Comparison of ENCODE assay signal across 18 cellular contexts in genomic region chr21:37230632-37231246, GRCh38. TPM values are rescaled to one million over a fixed set of nuclear protein-coding genes. Genes with fewer than 3 reads are reported as not detected.
DNase-seq lines count a peak whose midpoint lies in the region; ATAC-seq and TF ChIP-seq lines count a peak whose summit lies in the region.
"Had no signal": no experiment of that assay in that cellular context is flagged by ENCODE, and none has a peak within 500 bp of the region (broad histone marks: within the 10 kb centered on the region; RNA-seq: fewer than 3 reads in every experiment).

No MANE protein-coding gene starts in this region.

- intact Hi-C loops in activated CD4-positive, alpha-beta T cell treated with anti-CD3 and anti-CD28 coated beads for 36 hours (cut with DNase I, micrococcal nuclease): no loop called here
- intact Hi-C loops in esophagus muscularis mucosa (cut with DNase I): no loop called here

- no peak for TF ChIP-seq EP300 in esophagus muscularis mucosa (IDR thresholded peaks at IDR 0.05)

- CTCF ChIA-PET in activated CD4-positive, alpha-beta T cell treated with anti-CD3 and anti-CD28 coated beads for 36 hours (lab: Charles Lee): no interaction called here
- CTCF ChIA-PET in WTC11 (lab: Charles Lee): no interaction called here

- ATAC-seq in activated CD4-positive, alpha-beta T cell treated with anti-CD3 and anti-CD28 coated beads for 36 hours: no peak
- ATAC-seq in stimulated activated effector memory CD8-positive, alpha-beta T cell treated with anti-CD3 and anti-CD28 coated beads, Interleukin-12 subunit alpha, Interleukin-12 subunit beta, amount 100 ng/mL, for 72 hours: no peak
- no peak for ATAC-seq in WTC11
- ATAC-seq: A549 had no signal

- H3K4me3 Mint-ChIP-seq in activated CD4-positive, alpha-beta T cell treated with anti-CD3 and anti-CD28 coated beads for 36 hours: no peak overlapping the region
- H3K4me3 Mint-ChIP-seq in stimulated activated effector memory CD8-positive, alpha-beta T cell treated with anti-CD3 and anti-CD28 coated beads, Interleukin-12 subunit alpha, Interleukin-12 subunit beta, amount 100 ng/mL, for 72 hours: no peak overlapping the region
- H3K4me3 Mint-ChIP-seq in WTC11: no peak overlapping the region
- H3K4me3 Mint-ChIP-seq: CD14-positive monocyte had no signal

- no peaks in the 10 kb centered on the region for H3K9me3 ChIP-seq in esophagus muscularis mucosa
- H3K9me3 ChIP-seq: A549, neutrophil, tibial artery had no signal

- peaks cover 7% of the 10 kb centered on the region for H3K4me1 Mint-ChIP-seq in activated CD4-positive, alpha-beta T cell treated with anti-CD3 and anti-CD28 coated beads for 36 hours
- H3K4me1 Mint-ChIP-seq in stimulated activated effector memory CD8-positive, alpha-beta T cell treated with anti-CD3 and anti-CD28 coated beads, Interleukin-12 subunit alpha, Interleukin-12 subunit beta, amount 100 ng/mL, for 72 hours: peaks cover 26% of the 10 kb centered on the region
- no peaks in the 10 kb centered on the region for H3K4me1 Mint-ChIP-seq in WTC11

- WGBS in esophagus muscularis mucosa: 88% methylated on average over 23 of the region's 23 CpGs

- no peak for TF ChIP-seq POLR2A in esophagus muscularis mucosa (IDR thresholded peaks at IDR 0.05; ENCODE audit: low read depth)

- H3K27ac ChIP-seq in esophagus muscularis mucosa (replicated peaks in 1 of 4): no peak overlapping the region
- H3K27ac ChIP-seq: A549, GM23248, neutrophil, tibial artery, VCaP had no signal

- POLR2A ChIA-PET in activated CD4-positive, alpha-beta T cell treated with anti-CD3 and anti-CD28 coated beads for 36 hours (lab: Charles Lee): interaction anchor here (1.2 kb wide), 1 partner anchor 14 kb away, joined by 3 read pairs; no protein-coding TSS in a partner anchor
- POLR2A ChIA-PET in WTC11 (lab: Charles Lee): no interaction called here

- no peaks in the 10 kb centered on the region for H3K27me3 ChIP-seq in esophagus muscularis mucosa
- H3K27me3 ChIP-seq: neutrophil, tibial artery had no signal

- peaks cover 57 to 99% (median 89%) of the 10 kb centered on the region in 4 donors for H3K36me3 ChIP-seq in esophagus muscularis mucosa

- TF ChIP-seq CTCF in esophagus muscularis mucosa (IDR thresholded peaks at IDR 0.05) (no peak), WTC11 (IDR thresholded peaks at IDR 0.05) (no peak)

- H3K9me3 Mint-ChIP-seq in activated CD4-positive, alpha-beta T cell treated with anti-CD3 and anti-CD28 coated beads for 36 hours (ENCODE audit: low read depth): no peaks in the 10 kb centered on the region
- H3K9me3 Mint-ChIP-seq in stimulated activated effector memory CD8-positive, alpha-beta T cell treated with anti-CD3 and anti-CD28 coated beads, Interleukin-12 subunit alpha, Interleukin-12 subunit beta, amount 100 ng/mL, for 72 hours: no peaks in the 10 kb centered on the region
- H3K9me3 Mint-ChIP-seq in WTC11: no peaks in the 10 kb centered on the region

- peak overlapping the region; percentile 28 for H3K27ac Mint-ChIP-seq in activated CD4-positive, alpha-beta T cell treated with anti-CD3 and anti-CD28 coated beads for 36 hours
- peak overlapping the region; percentile 43 for H3K27ac Mint-ChIP-seq in stimulated activated effector memory CD8-positive, alpha-beta T cell treated with anti-CD3 and anti-CD28 coated beads, Interleukin-12 subunit alpha, Interleukin-12 subunit beta, amount 100 ng/mL, for 72 hours
- H3K27ac Mint-ChIP-seq in WTC11: no peak overlapping the region

- H3K4me1 ChIP-seq in esophagus muscularis mucosa: no peaks in the 10 kb centered on the region
- H3K4me1 ChIP-seq: A549, tibial artery had no signal

- H3K27me3 Mint-ChIP-seq in activated CD4-positive, alpha-beta T cell treated with anti-CD3 and anti-CD28 coated beads for 36 hours: no peaks in the 10 kb centered on the region
- no peaks in the 10 kb centered on the region for H3K27me3 Mint-ChIP-seq in WTC11 (ENCODE audit: low read depth)

- H3K36me3 Mint-ChIP-seq in activated CD4-positive, alpha-beta T cell treated with anti-CD3 and anti-CD28 coated beads for 36 hours (ENCODE audit: low read depth): peaks cover 50% of the 10 kb centered on the region
- H3K36me3 Mint-ChIP-seq in stimulated activated effector memory CD8-positive, alpha-beta T cell treated with anti-CD3 and anti-CD28 coated beads, Interleukin-12 subunit alpha, Interleukin-12 subunit beta, amount 100 ng/mL, for 72 hours: peaks cover 75% of the 10 kb centered on the region
- peaks cover 67% of the 10 kb centered on the region for H3K36me3 Mint-ChIP-seq in WTC11

- H3K4me3 ChIP-seq in esophagus muscularis mucosa: no peak overlapping the region
- H3K4me3 ChIP-seq: A549, GM23248, tibial artery had no signal

- DNase-seq in activated CD4-positive, alpha-beta T cell treated with anti-CD3 and anti-CD28 coated beads for 36 hours: no peak
- no peak for DNase-seq in activated CD4-positive, alpha-beta T cell treated with anti-CD3 and anti-CD28 coated beads, Interleukin-2, amount 50 U/mL, for 1 hour
- DNase-seq in NCI-H510A treated with DMSO at 0.1 percent for 48 hours (lab: John Stamatoyannopoulos, UW): peak; percentile 56
- DNase-seq in esophagus muscularis mucosa (ENCODE audit: extremely low spot score): peak; percentile 70
- no peak for DNase-seq in stimulated activated effector memory CD8-positive, alpha-beta T cell treated with anti-CD3 and anti-CD28 coated beads, Interleukin-12 subunit alpha, Interleukin-12 subunit beta, amount 100 ng/mL, for 72 hours (ENCODE audit: low spot score in 2 of 2)
- no peak for DNase-seq in central memory CD4-positive, alpha-beta T cell
- DNase-seq in WTC11 (ENCODE audit: low spot score): no peak
- DNase-seq in LoVo (ENCODE audit: low spot score): no peak
- DNase-seq: activated gamma-delta T cell; GM23248; NCI-H1694; NCI-H446 treated with DMSO at 0.1 percent for 48 hours; stimulated activated CD4-positive, alpha-beta T cell treated with anti-CD3 and anti-CD28 coated beads, Interleukin-12 subunit alpha, Interleukin-12 subunit beta, amount 100 ng/mL, for 4 hours; tibial artery had no signal

TF ChIP-seq in WTC11, 78 proteins besides CTCF, POLR2A, EP300 and RAD21:
- TF ChIP-seq USF2 (CRISPR knock-in tag; IDR thresholded peaks at IDR 0.05): no peak
- no peak for TF ChIP-seq TCF7 (CRISPR knock-in tag; IDR thresholded peaks at IDR 0.05; ENCODE audit: low read depth)
- TF ChIP-seq ARID4B (CRISPR knock-in tag; IDR thresholded peaks at IDR 0.05; ENCODE audit: borderline replicate concordance): no peak
- TF ChIP-seq USF1 (CRISPR knock-in tag; IDR thresholded peaks at IDR 0.05): no peak
- no peak for TF ChIP-seq JAZF1 (CRISPR knock-in tag; IDR thresholded peaks at IDR 0.05)
- no peak for TF ChIP-seq MYBL2 (CRISPR knock-in tag; IDR thresholded peaks at IDR 0.05)
- TF ChIP-seq ELF4 (CRISPR knock-in tag; IDR thresholded peaks at IDR 0.05; ENCODE audit: low read depth): no peak
- TF ChIP-seq GABPB1 (CRISPR knock-in tag; IDR thresholded peaks at IDR 0.05): no peak
- TF ChIP-seq MAX (CRISPR knock-in tag; IDR thresholded peaks at IDR 0.05): no peak

RNA-seq across cellular contexts. Expression of gene VPS26C, which starts 36.4 kb away (rescaled TPM):
- total RNA-seq in activated CD4-positive, alpha-beta T cell treated with anti-CD3 and anti-CD28 coated beads for 36 hours: 10 to 100 TPM; 54.8 to 61.7 TPM
- 10 to 100 TPM; 56.5 to 71.3 (median 59.7) TPM for total RNA-seq in esophagus muscularis mucosa
- 55.0 to 62.8 TPM (median 56.7 TPM) in 3 replicates for total RNA-seq in WTC11 (2021)

Comparison
In these comparisons a context has a peak if more than half of its experiments do, and no peak if none do; other contexts are left out.
1. DNase-seq: peak in NCI-H510A treated with DMSO at 0.1 percent for 48 hours (single experiment) and esophagus muscularis mucosa (single experiment); none in activated CD4-positive, alpha-beta T cell treated with anti-CD3 and anti-CD28 coated beads for 36 hours (single experiment), activated CD4-positive, alpha-beta T cell treated with anti-CD3 and anti-CD28 coated beads, Interleukin-2, amount 50 U/mL, for 1 hour (single experiment), stimulated activated effector memory CD8-positive, alpha-beta T cell treated with anti-CD3 and anti-CD28 coated beads, Interleukin-12 subunit alpha, Interleukin-12 subunit beta, amount 100 ng/mL, for 72 hours (0 of 2), central memory CD4-positive, alpha-beta T cell (single experiment), WTC11 (single experiment) and LoVo (single experiment).